Comparison of ENCODE assay signal across 1 cellular context in the genomic region with DNA sequence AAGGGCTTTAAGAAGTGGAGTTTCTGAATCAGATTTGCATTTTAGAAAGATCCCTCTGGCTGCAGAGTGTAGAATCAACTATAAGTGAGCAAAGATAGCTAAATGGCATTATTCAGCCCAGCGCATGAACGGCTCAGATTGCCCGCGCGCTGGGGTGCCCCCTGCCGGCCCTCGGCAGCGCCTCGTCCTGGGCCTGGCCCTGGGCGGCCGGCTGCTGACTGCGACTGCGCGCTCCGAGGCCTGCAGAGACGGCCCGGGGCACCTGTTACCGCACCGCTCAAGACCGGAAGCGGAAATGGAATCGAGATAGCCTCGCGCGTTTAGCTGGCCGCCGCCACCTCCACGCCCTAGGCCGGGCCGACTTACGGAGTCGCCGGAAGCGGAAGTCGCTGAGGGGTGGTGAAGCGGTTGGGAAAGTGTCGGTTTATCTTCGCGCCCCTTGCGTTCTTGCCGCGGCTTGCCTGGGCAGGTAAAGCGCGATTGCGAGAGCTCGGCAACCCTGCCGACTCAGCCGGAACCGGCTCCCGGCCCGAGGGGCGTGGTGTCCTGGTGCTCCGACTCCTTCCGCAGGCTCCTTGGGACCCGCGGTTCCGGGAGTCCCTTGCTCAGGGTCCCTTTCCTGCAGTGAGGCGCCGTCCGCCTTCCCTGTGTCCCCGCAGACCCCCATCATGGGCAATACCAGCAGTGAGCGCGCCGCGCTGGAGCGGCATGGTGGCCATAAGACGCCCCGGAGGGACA.
A peak's percentile ranks its signal among the peaks of the same experiment; 100 is the strongest.
TF ChIP-seq lines count a peak whose summit lies in the region.

A gene with protein sequence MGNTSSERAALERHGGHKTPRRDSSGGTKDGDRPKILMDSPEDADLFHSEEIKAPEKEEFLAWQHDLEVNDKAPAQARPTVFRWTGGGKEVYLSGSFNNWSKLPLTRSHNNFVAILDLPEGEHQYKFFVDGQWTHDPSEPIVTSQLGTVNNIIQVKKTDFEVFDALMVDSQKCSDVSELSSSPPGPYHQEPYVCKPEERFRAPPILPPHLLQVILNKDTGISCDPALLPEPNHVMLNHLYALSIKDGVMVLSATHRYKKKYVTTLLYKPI (plus strand): TSS at position 557 of the 738 bp plus-strand sequence. CDS start 112 bp downstream, at position 669.

TF ChIP-seq in GM12878, 131 proteins besides CTCF, POLR2A, EP300 and RAD21 (continued from another document and continues in another):
- TF ChIP-seq, protein P1, sequence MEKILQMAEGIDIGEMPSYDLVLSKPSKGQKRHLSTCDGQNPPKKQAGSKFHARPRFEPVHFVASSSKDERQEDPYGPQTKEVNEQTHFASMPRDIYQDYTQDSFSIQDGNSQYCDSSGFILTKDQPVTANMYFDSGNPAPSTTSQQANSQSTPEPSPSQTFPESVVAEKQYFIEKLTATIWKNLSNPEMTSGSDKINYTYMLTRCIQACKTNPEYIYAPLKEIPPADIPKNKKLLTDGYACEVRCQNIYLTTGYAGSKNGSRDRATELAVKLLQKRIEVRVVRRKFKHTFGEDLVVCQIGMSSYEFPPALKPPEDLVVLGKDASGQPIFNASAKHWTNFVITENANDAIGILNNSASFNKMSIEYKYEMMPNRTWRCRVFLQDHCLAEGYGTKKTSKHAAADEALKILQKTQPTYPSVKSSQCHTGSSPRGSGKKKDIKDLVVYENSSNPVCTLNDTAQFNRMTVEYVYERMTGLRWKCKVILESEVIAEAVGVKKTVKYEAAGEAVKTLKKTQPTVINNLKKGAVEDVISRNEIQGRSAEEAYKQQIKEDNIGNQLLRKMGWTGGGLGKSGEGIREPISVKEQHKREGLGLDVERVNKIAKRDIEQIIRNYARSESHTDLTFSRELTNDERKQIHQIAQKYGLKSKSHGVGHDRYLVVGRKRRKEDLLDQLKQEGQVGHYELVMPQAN (conservative IDR thresholded peaks at IDR 0.05), result peak; percentile 89
- 0 out of 2 replicates have a peak, but pooled peaks have one; percentile 20 for TF ChIP-seq NRF1 (conservative IDR thresholded peaks at IDR 0.05; ENCODE audit: low read depth, low read length)
- TF ChIP-seq SIX5 (IDR thresholded peaks at IDR 0.05; ENCODE audit: low read depth, low read length, severe bottlenecking), result peak; percentile 38
- peak; percentile 41 to 43; a peak in 3 of 4 replicates for TF ChIP-seq IKZF2 (IDR thresholded peaks at IDR 0.05)
- peak; percentile 51 for TF ChIP-seq RELA (IDR thresholded peaks at IDR 0.05; ENCODE audit: borderline replicate concordance, partially characterized antibody)
- TF ChIP-seq TCF7 (IDR thresholded peaks at IDR 0.05; ENCODE audit: borderline replicate concordance), result no peak
- no peak for TF ChIP-seq MTA3 (IDR thresholded peaks at IDR 0.05; ENCODE audit: borderline replicate concordance, low read length)
- TF ChIP-seq ZSCAN29 (IDR thresholded peaks at IDR 0.05), result no peak
- TF ChIP-seq, protein P2, sequence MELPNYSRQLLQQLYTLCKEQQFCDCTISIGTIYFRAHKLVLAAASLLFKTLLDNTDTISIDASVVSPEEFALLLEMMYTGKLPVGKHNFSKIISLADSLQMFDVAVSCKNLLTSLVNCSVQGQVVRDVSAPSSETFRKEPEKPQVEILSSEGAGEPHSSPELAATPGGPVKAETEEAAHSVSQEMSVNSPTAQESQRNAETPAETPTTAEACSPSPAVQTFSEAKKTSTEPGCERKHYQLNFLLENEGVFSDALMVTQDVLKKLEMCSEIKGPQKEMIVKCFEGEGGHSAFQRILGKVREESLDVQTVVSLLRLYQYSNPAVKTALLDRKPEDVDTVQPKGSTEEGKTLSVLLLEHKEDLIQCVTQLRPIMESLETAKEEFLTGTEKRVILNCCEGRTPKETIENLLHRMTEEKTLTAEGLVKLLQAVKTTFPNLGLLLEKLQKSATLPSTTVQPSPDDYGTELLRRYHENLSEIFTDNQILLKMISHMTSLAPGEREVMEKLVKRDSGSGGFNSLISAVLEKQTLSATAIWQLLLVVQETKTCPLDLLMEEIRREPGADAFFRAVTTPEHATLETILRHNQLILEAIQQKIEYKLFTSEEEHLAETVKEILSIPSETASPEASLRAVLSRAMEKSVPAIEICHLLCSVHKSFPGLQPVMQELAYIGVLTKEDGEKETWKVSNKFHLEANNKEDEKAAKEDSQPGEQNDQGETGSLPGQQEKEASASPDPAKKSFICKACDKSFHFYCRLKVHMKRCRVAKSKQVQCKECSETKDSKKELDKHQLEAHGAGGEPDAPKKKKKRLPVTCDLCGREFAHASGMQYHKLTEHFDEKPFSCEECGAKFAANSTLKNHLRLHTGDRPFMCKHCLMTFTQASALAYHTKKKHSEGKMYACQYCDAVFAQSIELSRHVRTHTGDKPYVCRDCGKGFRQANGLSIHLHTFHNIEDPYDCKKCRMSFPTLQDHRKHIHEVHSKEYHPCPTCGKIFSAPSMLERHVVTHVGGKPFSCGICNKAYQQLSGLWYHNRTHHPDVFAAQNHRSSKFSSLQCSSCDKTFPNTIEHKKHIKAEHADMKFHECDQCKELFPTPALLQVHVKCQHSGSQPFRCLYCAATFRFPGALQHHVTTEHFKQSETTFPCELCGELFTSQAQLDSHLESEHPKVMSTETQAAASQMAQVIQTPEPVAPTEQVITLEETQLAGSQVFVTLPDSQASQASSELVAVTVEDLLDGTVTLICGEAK (IDR thresholded peaks at IDR 0.05; ENCODE audit: borderline replicate concordance), result peak; percentile 97
- peak; percentile 85; the same call in 1 of the 2 replicates for TF ChIP-seq SIN3A (IDR thresholded peaks at IDR 0.05; ENCODE audit: low read depth, low read length)
- TF ChIP-seq GABPA (IDR thresholded peaks at IDR 0.05; ENCODE audit: low read depth), result peak; percentile 95
- TF ChIP-seq TAF1 (IDR thresholded peaks at IDR 0.05; ENCODE audit: borderline replicate concordance, low read depth, low read length), result peak; percentile 71
- TF ChIP-seq NBN (IDR thresholded peaks at IDR 0.05), result no peak
- TF ChIP-seq, protein P3, sequence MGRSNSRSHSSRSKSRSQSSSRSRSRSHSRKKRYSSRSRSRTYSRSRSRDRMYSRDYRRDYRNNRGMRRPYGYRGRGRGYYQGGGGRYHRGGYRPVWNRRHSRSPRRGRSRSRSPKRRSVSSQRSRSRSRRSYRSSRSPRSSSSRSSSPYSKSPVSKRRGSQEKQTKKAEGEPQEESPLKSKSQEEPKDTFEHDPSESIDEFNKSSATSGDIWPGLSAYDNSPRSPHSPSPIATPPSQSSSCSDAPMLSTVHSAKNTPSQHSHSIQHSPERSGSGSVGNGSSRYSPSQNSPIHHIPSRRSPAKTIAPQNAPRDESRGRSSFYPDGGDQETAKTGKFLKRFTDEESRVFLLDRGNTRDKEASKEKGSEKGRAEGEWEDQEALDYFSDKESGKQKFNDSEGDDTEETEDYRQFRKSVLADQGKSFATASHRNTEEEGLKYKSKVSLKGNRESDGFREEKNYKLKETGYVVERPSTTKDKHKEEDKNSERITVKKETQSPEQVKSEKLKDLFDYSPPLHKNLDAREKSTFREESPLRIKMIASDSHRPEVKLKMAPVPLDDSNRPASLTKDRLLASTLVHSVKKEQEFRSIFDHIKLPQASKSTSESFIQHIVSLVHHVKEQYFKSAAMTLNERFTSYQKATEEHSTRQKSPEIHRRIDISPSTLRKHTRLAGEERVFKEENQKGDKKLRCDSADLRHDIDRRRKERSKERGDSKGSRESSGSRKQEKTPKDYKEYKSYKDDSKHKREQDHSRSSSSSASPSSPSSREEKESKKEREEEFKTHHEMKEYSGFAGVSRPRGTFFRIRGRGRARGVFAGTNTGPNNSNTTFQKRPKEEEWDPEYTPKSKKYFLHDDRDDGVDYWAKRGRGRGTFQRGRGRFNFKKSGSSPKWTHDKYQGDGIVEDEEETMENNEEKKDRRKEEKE (IDR thresholded peaks at IDR 0.05), result no peak
- no peak for TF ChIP-seq STAT3 (IDR thresholded peaks at IDR 0.05; ENCODE audit: low read depth, low read length)
- peak; percentile 68 for TF ChIP-seq BACH1 (IDR thresholded peaks at IDR 0.05; ENCODE audit: borderline replicate concordance)
- TF ChIP-seq GATAD2B (conservative IDR thresholded peaks at IDR 0.05; ENCODE audit: low read depth), result peak; percentile 80
- TF ChIP-seq, protein P4, sequence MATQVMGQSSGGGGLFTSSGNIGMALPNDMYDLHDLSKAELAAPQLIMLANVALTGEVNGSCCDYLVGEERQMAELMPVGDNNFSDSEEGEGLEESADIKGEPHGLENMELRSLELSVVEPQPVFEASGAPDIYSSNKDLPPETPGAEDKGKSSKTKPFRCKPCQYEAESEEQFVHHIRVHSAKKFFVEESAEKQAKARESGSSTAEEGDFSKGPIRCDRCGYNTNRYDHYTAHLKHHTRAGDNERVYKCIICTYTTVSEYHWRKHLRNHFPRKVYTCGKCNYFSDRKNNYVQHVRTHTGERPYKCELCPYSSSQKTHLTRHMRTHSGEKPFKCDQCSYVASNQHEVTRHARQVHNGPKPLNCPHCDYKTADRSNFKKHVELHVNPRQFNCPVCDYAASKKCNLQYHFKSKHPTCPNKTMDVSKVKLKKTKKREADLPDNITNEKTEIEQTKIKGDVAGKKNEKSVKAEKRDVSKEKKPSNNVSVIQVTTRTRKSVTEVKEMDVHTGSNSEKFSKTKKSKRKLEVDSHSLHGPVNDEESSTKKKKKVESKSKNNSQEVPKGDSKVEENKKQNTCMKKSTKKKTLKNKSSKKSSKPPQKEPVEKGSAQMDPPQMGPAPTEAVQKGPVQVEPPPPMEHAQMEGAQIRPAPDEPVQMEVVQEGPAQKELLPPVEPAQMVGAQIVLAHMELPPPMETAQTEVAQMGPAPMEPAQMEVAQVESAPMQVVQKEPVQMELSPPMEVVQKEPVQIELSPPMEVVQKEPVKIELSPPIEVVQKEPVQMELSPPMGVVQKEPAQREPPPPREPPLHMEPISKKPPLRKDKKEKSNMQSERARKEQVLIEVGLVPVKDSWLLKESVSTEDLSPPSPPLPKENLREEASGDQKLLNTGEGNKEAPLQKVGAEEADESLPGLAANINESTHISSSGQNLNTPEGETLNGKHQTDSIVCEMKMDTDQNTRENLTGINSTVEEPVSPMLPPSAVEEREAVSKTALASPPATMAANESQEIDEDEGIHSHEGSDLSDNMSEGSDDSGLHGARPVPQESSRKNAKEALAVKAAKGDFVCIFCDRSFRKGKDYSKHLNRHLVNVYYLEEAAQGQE (IDR thresholded peaks at IDR 0.05; ENCODE audit: low read depth, low read length), result no peak
- TF ChIP-seq CREM (IDR thresholded peaks at IDR 0.05; ENCODE audit: low read depth), result peak; percentile 65
- TF ChIP-seq, protein P5, sequence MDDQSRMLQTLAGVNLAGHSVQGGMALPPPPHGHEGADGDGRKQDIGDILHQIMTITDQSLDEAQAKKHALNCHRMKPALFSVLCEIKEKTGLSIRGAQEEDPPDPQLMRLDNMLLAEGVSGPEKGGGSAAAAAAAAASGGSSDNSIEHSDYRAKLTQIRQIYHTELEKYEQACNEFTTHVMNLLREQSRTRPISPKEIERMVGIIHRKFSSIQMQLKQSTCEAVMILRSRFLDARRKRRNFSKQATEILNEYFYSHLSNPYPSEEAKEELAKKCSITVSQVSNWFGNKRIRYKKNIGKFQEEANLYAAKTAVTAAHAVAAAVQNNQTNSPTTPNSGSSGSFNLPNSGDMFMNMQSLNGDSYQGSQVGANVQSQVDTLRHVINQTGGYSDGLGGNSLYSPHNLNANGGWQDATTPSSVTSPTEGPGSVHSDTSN (IDR thresholded peaks at IDR 0.05; ENCODE audit: insufficient replicate concordance, low read depth, low read length), result no peak
- TF ChIP-seq TCF3 (IDR thresholded peaks at IDR 0.05; ENCODE audit: borderline replicate concordance, insufficient read depth, low read depth, low read length), result 0 out of 2 replicates have a peak, but pooled peaks have one; percentile 12
- no peak for TF ChIP-seq FOXM1 (IDR thresholded peaks at IDR 0.05; ENCODE audit: low read depth, low read length)
- TF ChIP-seq BHLHE40 (IDR thresholded peaks at IDR 0.05; ENCODE audit: borderline replicate concordance in 1 of 2, low read depth in 2 of 2, low read length in 1 of 2), result peak; percentile 29 to 70; a peak in 3 of 4 replicates
- peak; percentile 85 for TF ChIP-seq IKZF1 (conservative IDR thresholded peaks at IDR 0.05)
- TF ChIP-seq ASH2L (IDR thresholded peaks at IDR 0.05; ENCODE audit: borderline replicate concordance, low read depth), result no peak; the same call in 1 of the 2 replicates
- TF ChIP-seq KAT2A (conservative IDR thresholded peaks at IDR 0.05; ENCODE audit: control insufficient read depth, low read depth, low read length), result no peak
- TF ChIP-seq, protein P6, sequence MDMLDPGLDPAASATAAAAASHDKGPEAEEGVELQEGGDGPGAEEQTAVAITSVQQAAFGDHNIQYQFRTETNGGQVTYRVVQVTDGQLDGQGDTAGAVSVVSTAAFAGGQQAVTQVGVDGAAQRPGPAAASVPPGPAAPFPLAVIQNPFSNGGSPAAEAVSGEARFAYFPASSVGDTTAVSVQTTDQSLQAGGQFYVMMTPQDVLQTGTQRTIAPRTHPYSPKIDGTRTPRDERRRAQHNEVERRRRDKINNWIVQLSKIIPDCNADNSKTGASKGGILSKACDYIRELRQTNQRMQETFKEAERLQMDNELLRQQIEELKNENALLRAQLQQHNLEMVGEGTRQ (IDR thresholded peaks at IDR 0.05; ENCODE audit: borderline replicate concordance, low read depth, low read length), result no peak
- TF ChIP-seq STAT1 (conservative IDR thresholded peaks at IDR 0.05), result 0 out of 2 replicates have a peak, but pooled peaks have one; percentile 51
- no peak for TF ChIP-seq MEF2B (IDR thresholded peaks at IDR 0.05; ENCODE audit: partially characterized antibody, poor library complexity, severe bottlenecking)
- TF ChIP-seq, protein P7, sequence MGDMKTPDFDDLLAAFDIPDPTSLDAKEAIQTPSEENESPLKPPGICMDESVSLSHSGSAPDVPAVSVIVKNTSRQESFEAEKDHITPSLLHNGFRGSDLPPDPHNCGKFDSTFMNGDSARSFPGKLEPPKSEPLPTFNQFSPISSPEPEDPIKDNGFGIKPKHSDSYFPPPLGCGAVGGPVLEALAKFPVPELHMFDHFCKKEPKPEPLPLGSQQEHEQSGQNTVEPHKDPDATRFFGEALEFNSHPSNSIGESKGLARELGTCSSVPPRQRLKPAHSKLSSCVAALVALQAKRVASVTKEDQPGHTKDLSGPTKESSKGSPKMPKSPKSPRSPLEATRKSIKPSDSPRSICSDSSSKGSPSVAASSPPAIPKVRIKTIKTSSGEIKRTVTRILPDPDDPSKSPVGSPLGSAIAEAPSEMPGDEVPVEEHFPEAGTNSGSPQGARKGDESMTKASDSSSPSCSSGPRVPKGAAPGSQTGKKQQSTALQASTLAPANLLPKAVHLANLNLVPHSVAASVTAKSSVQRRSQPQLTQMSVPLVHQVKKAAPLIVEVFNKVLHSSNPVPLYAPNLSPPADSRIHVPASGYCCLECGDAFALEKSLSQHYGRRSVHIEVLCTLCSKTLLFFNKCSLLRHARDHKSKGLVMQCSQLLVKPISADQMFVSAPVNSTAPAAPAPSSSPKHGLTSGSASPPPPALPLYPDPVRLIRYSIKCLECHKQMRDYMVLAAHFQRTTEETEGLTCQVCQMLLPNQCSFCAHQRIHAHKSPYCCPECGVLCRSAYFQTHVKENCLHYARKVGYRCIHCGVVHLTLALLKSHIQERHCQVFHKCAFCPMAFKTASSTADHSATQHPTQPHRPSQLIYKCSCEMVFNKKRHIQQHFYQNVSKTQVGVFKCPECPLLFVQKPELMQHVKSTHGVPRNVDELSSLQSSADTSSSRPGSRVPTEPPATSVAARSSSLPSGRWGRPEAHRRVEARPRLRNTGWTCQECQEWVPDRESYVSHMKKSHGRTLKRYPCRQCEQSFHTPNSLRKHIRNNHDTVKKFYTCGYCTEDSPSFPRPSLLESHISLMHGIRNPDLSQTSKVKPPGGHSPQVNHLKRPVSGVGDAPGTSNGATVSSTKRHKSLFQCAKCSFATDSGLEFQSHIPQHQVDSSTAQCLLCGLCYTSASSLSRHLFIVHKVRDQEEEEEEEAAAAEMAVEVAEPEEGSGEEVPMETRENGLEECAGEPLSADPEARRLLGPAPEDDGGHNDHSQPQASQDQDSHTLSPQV (IDR thresholded peaks at IDR 0.05), result 0 out of 2 replicates have a peak, but pooled peaks have one; percentile 68
- TF ChIP-seq CHD2 (IDR thresholded peaks at IDR 0.05; ENCODE audit: borderline replicate concordance, low read depth, low read length), result peak; percentile 93
- no peak for TF ChIP-seq IRF4 (IDR thresholded peaks at IDR 0.05; ENCODE audit: low read depth, low read length)
- no peak for TF ChIP-seq BCL11A (IDR thresholded peaks at IDR 0.05; ENCODE audit: low read depth, low read length)
- no peak for TF ChIP-seq NR2C2 (IDR thresholded peaks at IDR 0.05; ENCODE audit: borderline replicate concordance, control insufficient read depth, insufficient read length, low read depth)
